8 cellular contexts compared by ENCODE assay signal in the genomic region with DNA sequence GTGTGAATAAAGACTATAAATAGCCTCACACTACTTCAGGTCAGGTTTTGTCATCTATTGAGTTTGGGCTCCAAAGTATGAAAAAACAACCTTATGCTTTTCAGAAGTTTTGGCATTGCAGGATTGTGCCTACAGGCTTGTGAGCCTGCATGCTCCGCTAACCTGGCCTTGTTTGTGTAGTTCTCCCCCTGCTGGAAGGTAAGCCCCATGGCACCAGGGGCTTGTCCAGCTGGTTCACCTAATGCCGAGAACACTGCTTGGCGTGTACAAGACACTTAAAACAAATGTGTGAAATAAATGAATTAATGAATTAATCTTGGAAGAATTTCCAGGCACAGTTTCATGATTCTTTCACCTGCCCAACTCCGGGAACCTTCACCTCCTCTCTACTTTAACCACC. TPM values are rescaled to one million over a fixed set of nuclear protein-coding genes. Genes with fewer than 3 reads are reported as not detected.
DNase-seq lines count a peak whose midpoint lies in the region; ATAC-seq and TF ChIP-seq lines count a peak whose summit lies in the region.

No MANE protein-coding gene starts in this region.

- no peak overlapping the region for H3K4me3 Mint-ChIP-seq in activated naive CD8-positive, alpha-beta T cell treated with anti-CD3 and anti-CD28 coated beads, Interleukin-2, amount 10 ng/mL, durations not matched to agents 7 days and 5 days

- no peaks in the 10 kb centered on the region for H4K20me1 ChIP-seq in SU-DHL-6 (ENCODE audit: low read depth, low read length)
- H4K20me1 ChIP-seq in smooth muscle cell (ENCODE audit: low read depth) = no peaks in the 10 kb centered on the region

- no peak overlapping the region for H2AFZ ChIP-seq in SU-DHL-6 (ENCODE audit: low read depth, low read length, severe bottlenecking)
- H2AFZ ChIP-seq in smooth muscle cell (ENCODE audit: low read depth) = no peak overlapping the region

- H3F3A ChIP-seq in SU-DHL-6 (ENCODE audit: insufficient read depth) (peaks cover 2% of the 10 kb centered on the region; the same call in 1 of the 2 replicates), smooth muscle cell (ENCODE audit: low read depth) (no peaks in the 10 kb centered on the region)

- intact Hi-C loops in left ventricle myocardium superior (cut with micrococcal nuclease) = loop anchor here (10.0 kb wide), 1 partner anchor 121 kb away; no protein-coding TSS in a partner anchor

- ATAC-seq in activated naive CD8-positive, alpha-beta T cell treated with anti-CD3 and anti-CD28 coated beads, Interleukin-2, amount 10 ng/mL, durations not matched to agents 7 days and 5 days (ENCODE audit: low read depth) = peak; percentile 57
- peak; percentile 51 for ATAC-seq in left ventricle myocardium superior
- no peak for ATAC-seq in GM19455 (IDR thresholded peaks at IDR 0.05; ENCODE audit: unreplicated experiment)

- no peaks in the 10 kb centered on the region for H3K9me3 Mint-ChIP-seq in activated naive CD8-positive, alpha-beta T cell treated with anti-CD3 and anti-CD28 coated beads, Interleukin-2, amount 10 ng/mL, durations not matched to agents 7 days and 5 days

- no peak overlapping the region for H3K4me2 ChIP-seq in SU-DHL-6 (ENCODE audit: low read depth, low read length, poor library complexity, severe bottlenecking)
- H3K4me2 ChIP-seq in smooth muscle cell = no peak overlapping the region

- peak; percentile 63 for DNase-seq in GM10266 (ENCODE audit: extremely low spot score)
- DNase-seq in HEK293T (ENCODE audit: extremely low spot score) = peak; percentile 80
- peak; percentile 2 for DNase-seq in NCI-H1048 (lab: John Stamatoyannopoulos, UW)
- peak; percentile 39 for DNase-seq in activated naive CD8-positive, alpha-beta T cell treated with anti-CD3 and anti-CD28 coated beads, Interleukin-2, amount 10 ng/mL, durations not matched to agents 7 days and 5 days
- peak; percentile 47 for DNase-seq in left ventricle myocardium superior
- DNase-seq in smooth muscle cell (lab: John Stamatoyannopoulos, UW; ENCODE audit: unreplicated experiment) = no peak

- H3K36me3 ChIP-seq in SU-DHL-6 (ENCODE audit: low read length) (no peaks in the 10 kb centered on the region), smooth muscle cell (ENCODE audit: low read depth) (no peaks in the 10 kb centered on the region)

- H3K79me2 ChIP-seq in SU-DHL-6 (ENCODE audit: insufficient read depth, low read length) (peaks cover 10% of the 10 kb centered on the region), smooth muscle cell (ENCODE audit: low read depth) (no peaks in the 10 kb centered on the region)

- POLR2A ChIA-PET in HEK293T (lab: Yijun Ruan, JAX) = interaction anchor here (1.0 to 5.2 kb wide), 2 partner anchors 13 to 15 kb away, joined by 3 to 40 read pairs; partner anchors contain the start of genes RIBC1 and SMC1A
- POLR2A ChIA-PET in activated naive CD8-positive, alpha-beta T cell treated with anti-CD3 and anti-CD28 coated beads, Interleukin-2, amount 10 ng/mL, durations not matched to agents 7 days and 5 days (lab: Charles Lee) = interaction anchor here (0.7 to 3.3 kb wide), 2 partner anchors 13 to 113 kb away, joined by 3 to 25 read pairs; partner anchors contain the start of genes RIBC1 and SMC1A

- peaks cover 19% of the 10 kb centered on the region for H3K4me1 Mint-ChIP-seq in activated naive CD8-positive, alpha-beta T cell treated with anti-CD3 and anti-CD28 coated beads, Interleukin-2, amount 10 ng/mL, durations not matched to agents 7 days and 5 days

- no peak overlapping the region for H3K27ac Mint-ChIP-seq in activated naive CD8-positive, alpha-beta T cell treated with anti-CD3 and anti-CD28 coated beads, Interleukin-2, amount 10 ng/mL, durations not matched to agents 7 days and 5 days

- TF ChIP-seq CTCF in GM10266 (IDR thresholded peaks at IDR 0.05; ENCODE audit: control insufficient read depth, insufficient read depth, low read depth, missing control alignments) (peak; percentile 72), SU-DHL-6 (IDR thresholded peaks at IDR 0.05; ENCODE audit: insufficient read depth, low read length, poor library complexity, severe bottlenecking) (peak; percentile 40), smooth muscle cell (IDR thresholded peaks at IDR 0.05; ENCODE audit: borderline replicate concordance, insufficient read depth, poor library complexity, severe bottlenecking) (peak; percentile 52)

- WGBS in smooth muscle cell (ENCODE audit: low lambda C conversion rate) = 37% methylated on average over 4 of the region's 4 CpGs

- H3K27me3 Mint-ChIP-seq in activated naive CD8-positive, alpha-beta T cell treated with anti-CD3 and anti-CD28 coated beads, Interleukin-2, amount 10 ng/mL, durations not matched to agents 7 days and 5 days = no peaks in the 10 kb centered on the region

- CTCF ChIA-PET in HEK293T (lab: Yijun Ruan, JAX) = interaction anchor here (0.5 to 2.4 kb wide), 10 partner anchors 9 to 417 kb away, joined by 3 to 8 read pairs (median 4); no protein-coding TSS in a partner anchor

- H3K9me2 ChIP-seq in SU-DHL-6 (replicated peaks; ENCODE audit: insufficient read depth, low read length) = no peaks in the 10 kb centered on the region

- no peaks in the 10 kb centered on the region for H3K4me1 ChIP-seq in smooth muscle cell (ENCODE audit: low read depth)

- H3K9me3 ChIP-seq in SU-DHL-6 (ENCODE audit: insufficient read depth, low read length) (no peaks in the 10 kb centered on the region), smooth muscle cell (replicated peaks; ENCODE audit: low read depth) (no peaks in the 10 kb centered on the region)

- H3K9ac ChIP-seq in SU-DHL-6 (ENCODE audit: low read length) (no peak overlapping the region), smooth muscle cell (ENCODE audit: low read depth) (no peak overlapping the region)

- H3K36me3 Mint-ChIP-seq in activated naive CD8-positive, alpha-beta T cell treated with anti-CD3 and anti-CD28 coated beads, Interleukin-2, amount 10 ng/mL, durations not matched to agents 7 days and 5 days = no peaks in the 10 kb centered on the region

- H3K4me3 ChIP-seq in SU-DHL-6 (ENCODE audit: insufficient read depth, low read length, poor library complexity, severe bottlenecking) (no peak overlapping the region), smooth muscle cell (no peak overlapping the region)

- H3K27ac ChIP-seq in SU-DHL-6 (ENCODE audit: low read depth, low read length) (no peak overlapping the region), smooth muscle cell (ENCODE audit: low read depth) (no peak overlapping the region)

- H3K27me3 ChIP-seq in SU-DHL-6 (ENCODE audit: low read length) (no peaks in the 10 kb centered on the region), smooth muscle cell (ENCODE audit: low read depth) (no peaks in the 10 kb centered on the region)

TF ChIP-seq in HEK293T, 16 proteins besides CTCF, POLR2A, EP300 and RAD21:
- TF ChIP-seq TARDBP (IDR thresholded peaks at IDR 0.05) = no peak
- no peak for TF ChIP-seq ZNF384 (IDR thresholded peaks at IDR 0.05)
- TF ChIP-seq PKNOX1 (IDR thresholded peaks at IDR 0.05) = no peak
- TF ChIP-seq LEF1 (IDR thresholded peaks at IDR 0.05; ENCODE audit: borderline replicate concordance) = no peak
- TF ChIP-seq L3MBTL2 (conservative IDR thresholded peaks at IDR 0.05) = no peak
- TF ChIP-seq ELF4 (IDR thresholded peaks at IDR 0.05) = no peak
- TF ChIP-seq CTBP1 (IDR thresholded peaks at IDR 0.05; ENCODE audit: borderline replicate concordance) = no peak

RNA-seq across cellular contexts. Expression of gene HSD17B10, which starts 1.8 kb away (rescaled TPM):
- total RNA-seq in activated naive CD8-positive, alpha-beta T cell treated with anti-CD3 and anti-CD28 coated beads, Interleukin-2, amount 10 ng/mL, durations not matched to agents 7 days and 5 days = 10 to 100 TPM; 64.3 to 68.2 TPM
- total RNA-seq in left ventricle myocardium superior (102 TPM), smooth muscle cell (42.4 and 48.6 TPM in 2 replicates)
- polyA plus RNA-seq in smooth muscle cell = 90.0 and 92.2 TPM in 2 replicates

RNA-seq across cellular contexts. Expression of gene RIBC1, which starts 13.3 kb away (rescaled TPM):
- 1 to 10 TPM; 1.2 to 1.4 TPM for total RNA-seq in activated naive CD8-positive, alpha-beta T cell treated with anti-CD3 and anti-CD28 coated beads, Interleukin-2, amount 10 ng/mL, durations not matched to agents 7 days and 5 days
- total RNA-seq in left ventricle myocardium superior (0.52 TPM), smooth muscle cell (0.54 and 1.4 TPM in 2 replicates)
- 0.16 TPM in 1 of 2 replicates, not detected in the other for polyA plus RNA-seq in smooth muscle cell

RNA-seq across cellular contexts. Expression of gene SMC1A, which starts 13.5 kb away (rescaled TPM):
- total RNA-seq in activated naive CD8-positive, alpha-beta T cell treated with anti-CD3 and anti-CD28 coated beads, Interleukin-2, amount 10 ng/mL, durations not matched to agents 7 days and 5 days = 100 to 1,000 TPM; 117 TPM
- total RNA-seq in left ventricle myocardium superior (40.2 TPM), smooth muscle cell (19.7 and 22.2 TPM in 2 replicates)
- 18.1 and 18.3 TPM in 2 replicates for polyA plus RNA-seq in smooth muscle cell
